Comparison of ENCODE assay signal across 8 cellular contexts in genomic region chr1:32538887-32539583, GRCh38. TPM values are rescaled to one million over a fixed set of nuclear protein-coding genes. Genes with fewer than 3 reads are reported as not detected.
DNase-seq lines count a peak whose midpoint lies in the region; ATAC-seq and TF ChIP-seq lines count a peak whose summit lies in the region.

TSS of gene ZBTB8A (plus strand) at chr1:32539427. CDS start at chr1:32592932, 53,505 bp downstream.

- peaks cover 5% of the 10 kb centered on the region in 2 donors for H3K36me3 Mint-ChIP-seq in activated T-cell treated with anti-CD3 and anti-CD28 coated beads, Interleukin-2, amount 50 U/mL, for 72 hours (ENCODE audit: insufficient read depth in 2 of 2)
- H3K36me3 Mint-ChIP-seq in natural killer cell treated with Interleukin-12 subunit alpha and Interleukin-12 subunit beta and Interleukin-15 and Interleukin-18, amount 100 ng/mL, for 72 hours, result peaks cover 5% of the 10 kb centered on the region

- H3K27me3 ChIP-seq in foreskin keratinocyte, result peaks cover 8% of the 10 kb centered on the region

- peak within 1 kb of the TSS; percentile 2 for H3K27ac ChIP-seq in foreskin keratinocyte

- H3K4me3 Mint-ChIP-seq in activated T-cell treated with anti-CD3 and anti-CD28 coated beads, Interleukin-2, amount 50 U/mL, for 72 hours, result peak within 1 kb of the TSS; percentile 81 to 90
- H3K4me3 Mint-ChIP-seq in natural killer cell treated with Interleukin-12 subunit alpha and Interleukin-12 subunit beta and Interleukin-15 and Interleukin-18, amount 100 ng/mL, for 72 hours, result peak within 1 kb of the TSS; percentile 92

- no peak for TF ChIP-seq CTCF in GM12875 (IDR thresholded peaks at IDR 0.05; ENCODE audit: borderline replicate concordance, insufficient read depth, low read depth, low read length)
- TF ChIP-seq CTCF in foreskin keratinocyte (conservative IDR thresholded peaks at IDR 0.05), result peak; percentile 20

- no peaks in the 10 kb centered on the region for H3K9me3 Mint-ChIP-seq in activated T-cell treated with anti-CD3 and anti-CD28 coated beads, Interleukin-2, amount 50 U/mL, for 72 hours
- H3K9me3 Mint-ChIP-seq in natural killer cell treated with Interleukin-12 subunit alpha and Interleukin-12 subunit beta and Interleukin-15 and Interleukin-18, amount 100 ng/mL, for 72 hours, result no peaks in the 10 kb centered on the region

- H3K4me1 ChIP-seq in foreskin keratinocyte, result peaks cover 6% of the 10 kb centered on the region

- H3K4me3 ChIP-seq in GM12875 (ENCODE audit: low read depth, low read length), result peak within 1 kb of the TSS; percentile 42

- peak; percentile 69 to 73 for ATAC-seq in activated T-cell treated with anti-CD3 and anti-CD28 coated beads, Interleukin-2, amount 50 U/mL, for 72 hours (replicated peaks in 1 of 2)
- ATAC-seq in foreskin keratinocyte (peak; percentile 50), HG02678 (IDR thresholded peaks at IDR 0.05; ENCODE audit: unreplicated experiment) (no peak), GM18858 (IDR thresholded peaks at IDR 0.05; ENCODE audit: unreplicated experiment) (no peak)
- ATAC-seq in natural killer cell treated with Interleukin-12 subunit alpha and Interleukin-12 subunit beta and Interleukin-15 and Interleukin-18, amount 100 ng/mL, for 72 hours, result peak in 1 of 2 donors; percentile 50

- peaks cover 12% of the 10 kb centered on the region for H3K4me1 Mint-ChIP-seq in activated T-cell treated with anti-CD3 and anti-CD28 coated beads, Interleukin-2, amount 50 U/mL, for 72 hours (ENCODE audit: low read depth)
- peaks cover 8 to 11% of the 10 kb centered on the region in 2 donors for H3K4me1 Mint-ChIP-seq in natural killer cell treated with Interleukin-12 subunit alpha and Interleukin-12 subunit beta and Interleukin-15 and Interleukin-18, amount 100 ng/mL, for 72 hours (ENCODE audit: low read depth in 2 of 2)

- in situ Hi-C loops in ACHN (cut with HindIII; ENCODE audit: low pct_ligation_motif_present, low pct_unique_long_range_greater_than_20kb, low sequenced_read_pairs), result no loop called here

- no peak within 1 kb of the TSS for H3K27ac Mint-ChIP-seq in activated T-cell treated with anti-CD3 and anti-CD28 coated beads, Interleukin-2, amount 50 U/mL, for 72 hours
- H3K27ac Mint-ChIP-seq in natural killer cell treated with Interleukin-12 subunit alpha and Interleukin-12 subunit beta and Interleukin-15 and Interleukin-18, amount 100 ng/mL, for 72 hours, result no peak within 1 kb of the TSS

- DNase-seq in ACHN (peak; percentile 39), NCI-H345 treated with DMSO at 0.1 percent for 48 hours (lab: John Stamatoyannopoulos, UW; ENCODE audit: unreplicated experiment) (peak; percentile 44), foreskin keratinocyte (peak; percentile 57 to 66)
- peak; percentile 13 to 43 for DNase-seq in activated T-cell treated with anti-CD3 and anti-CD28 coated beads, Interleukin-2, amount 50 U/mL, for 72 hours
- DNase-seq in natural killer cell treated with Interleukin-12 subunit alpha and Interleukin-12 subunit beta and Interleukin-15 and Interleukin-18, amount 100 ng/mL, for 72 hours (ENCODE audit: low spot score), result no peak

- peaks cover 81% of the 10 kb centered on the region for H3K27me3 Mint-ChIP-seq in activated T-cell treated with anti-CD3 and anti-CD28 coated beads, Interleukin-2, amount 50 U/mL, for 72 hours (ENCODE audit: low read depth)
- H3K27me3 Mint-ChIP-seq in natural killer cell treated with Interleukin-12 subunit alpha and Interleukin-12 subunit beta and Interleukin-15 and Interleukin-18, amount 100 ng/mL, for 72 hours, result peaks cover 31 to 63% of the 10 kb centered on the region in 2 donors

RNA-seq across cellular contexts. Expression of gene ZBTB8A, which starts in this region (rescaled TPM):
- total RNA-seq in activated T-cell treated with anti-CD3 and anti-CD28 coated beads, Interleukin-2, amount 50 U/mL, for 72 hours, result 1 to 10 TPM in 1 of 2 donors, under 1 TPM in 1; 0.56 to 1.8 TPM
- total RNA-seq in foreskin keratinocyte, result 5.7 and 6.9 TPM in 2 replicates
- 2.3 TPM in 2 replicates for polyA plus RNA-seq in foreskin keratinocyte
- under 1 TPM; 0.22 to 0.26 TPM for total RNA-seq in natural killer cell treated with Interleukin-12 subunit alpha and Interleukin-12 subunit beta and Interleukin-15 and Interleukin-18, amount 100 ng/mL, for 72 hours

Comparison
In these comparisons a context has a peak if more than half of its experiments do, and no peak if none do; other contexts are left out.
1. ATAC-seq: peak in activated T-cell treated with anti-CD3 and anti-CD28 coated beads, Interleukin-2, amount 50 U/mL, for 72 hours (2 of 2) and foreskin keratinocyte (single experiment); none in HG02678 (single experiment) and GM18858 (single experiment).